28 cellular contexts compared by ENCODE assay signal in genomic region chr1:96522927-96523326, GRCh38.
A peak's percentile ranks its signal among the peaks of the same experiment; 100 is the strongest.
DNase-seq lines count a peak whose midpoint lies in the region; ATAC-seq and TF ChIP-seq lines count a peak whose summit lies in the region.
"Had no signal": no experiment of that assay in that cellular context is flagged by ENCODE, and none has a peak within 500 bp of the region (broad histone marks: within the 10 kb centered on the region; RNA-seq: fewer than 3 reads in every experiment).

No MANE protein-coding gene starts in this region.

- TF ChIP-seq POLR2A in Peyer's patch (IDR thresholded peaks at IDR 0.05), result no peak

- H3K9ac ChIP-seq in HUES6 (ENCODE audit: low read length), result no peak overlapping the region
- H3K9ac ChIP-seq in skeletal muscle satellite cell (ENCODE audit: low read depth, low read length), result no peak overlapping the region
- H3K9ac ChIP-seq: BLaER1 treated with 17β-estradiol and CSF1 and Interleukin-3, amounts not matched to agents 10 nM and 100 nM had no signal

- H3K27me3 ChIP-seq in HUES6 (ENCODE audit: control insufficient read depth, insufficient read depth, low read length) (no peaks in the 10 kb centered on the region), skeletal muscle satellite cell (ENCODE audit: control insufficient read depth, insufficient read depth, low read length) (no peaks in the 10 kb centered on the region), Peyer's patch (no peaks in the 10 kb centered on the region)
- H3K27me3 ChIP-seq: BLaER1 treated with 17β-estradiol and CSF1 and Interleukin-3, amounts not matched to agents 10 nM and 100 nM; breast epithelium; pancreas; right atrium auricular region; spleen had no signal

- H3K36me3 ChIP-seq in HUES6 (ENCODE audit: control insufficient read depth, insufficient read depth, low read length) (no peaks in the 10 kb centered on the region), skeletal muscle satellite cell (ENCODE audit: insufficient read depth, low read length) (no peaks in the 10 kb centered on the region), Peyer's patch (no peaks in the 10 kb centered on the region)
- H3K36me3 ChIP-seq: BLaER1 treated with 17β-estradiol and CSF1 and Interleukin-3, amounts not matched to agents 10 nM and 100 nM; breast epithelium; pancreas; right atrium auricular region; spleen had no signal

- peak overlapping the region; percentile 48; the same call in 1 of the 2 replicates for H3K27ac ChIP-seq in HUES6 (ENCODE audit: low read depth, low read length)
- no peak overlapping the region for H3K27ac ChIP-seq in Peyer's patch
- H3K27ac ChIP-seq: BLaER1 treated with 17β-estradiol and CSF1 and Interleukin-3, amounts not matched to agents 10 nM and 100 nM; pancreas; right atrium auricular region; spleen had no signal

- ATAC-seq in GM21360 (IDR thresholded peaks at IDR 0.05; ENCODE audit: unreplicated experiment), result peak; percentile 43
- ATAC-seq: activated CD4-positive, CD25-positive, alpha-beta regulatory T cell treated with anti-CD3 and anti-CD28 coated beads, Interleukin-2, amount 50 U/mL, for 24 hours; activated T-helper 17 cell treated with anti-CD3 and anti-CD28 coated beads, Interleukin-2, amount 50 U/mL, for 72 hours; mucosa of descending colon; pancreas; T-cell had no signal

- H3K4me3 ChIP-seq in HUES6 (ENCODE audit: low read depth, low read length) (peak overlapping the region; percentile 2; the same call in 1 of the 2 replicates), skeletal muscle satellite cell (ENCODE audit: low read length) (no peak overlapping the region), Peyer's patch (no peak overlapping the region)
- H3K4me3 ChIP-seq: BLaER1 treated with 17β-estradiol and CSF1 and Interleukin-3, amounts not matched to agents 10 nM and 100 nM; breast epithelium; lung; mucosa of descending colon; pancreas; right atrium auricular region; spleen had no signal

- H3K9me3 ChIP-seq in HUES6 (ENCODE audit: control insufficient read depth, insufficient read depth, low read depth, low read length), result peaks cover 8% of the 10 kb centered on the region
- H3K9me3 ChIP-seq in skeletal muscle satellite cell (replicated peaks; ENCODE audit: low read length), result no peaks in the 10 kb centered on the region
- H3K9me3 ChIP-seq in Peyer's patch, result no peaks in the 10 kb centered on the region
- H3K9me3 ChIP-seq: breast epithelium, Caco-2, mucosa of descending colon, pancreas had no signal

- peak; percentile 22 for DNase-seq in fibroblast of gingiva (ENCODE audit: low read depth)
- no peak for DNase-seq in COR-L47 (lab: John Stamatoyannopoulos, UW)
- no peak for DNase-seq in Peyer's patch
- no peak for DNase-seq in NCI-H2081 treated with DMSO at 0.1 percent for 48 hours (lab: John Stamatoyannopoulos, UW)
- DNase-seq: activated CD4-positive, alpha-beta T cell treated with anti-CD3 and anti-CD28 coated beads, Interleukin-2, amount 50 U/mL, for 48 hours; activated naive CD4-positive, alpha-beta T cell treated with anti-CD3 and anti-CD28 coated beads, Interleukin-2, amount 50 U/mL, for 16 hours; amniotic stem cell; Caco-2; DMS79 treated with DMSO at 0.1 percent for 48 hours; glutamatergic neuron; kidney; mucosa of descending colon; NCI-H1105; NCI-H187 treated with DMSO at 0.1 percent for 48 hours; NCI-H69; pancreas; spleen; T-cell; trophoblast cell had no signal

- peak overlapping the region; percentile 29 for H3K4me2 ChIP-seq in skeletal muscle satellite cell (ENCODE audit: low read length)

- H3K4me1 ChIP-seq in HUES6 (ENCODE audit: control insufficient read depth, insufficient read depth, low read length), result peaks cover 45% of the 10 kb centered on the region
- H3K4me1 ChIP-seq in skeletal muscle satellite cell (ENCODE audit: control insufficient read depth, insufficient read depth, low read length), result peaks cover 21% of the 10 kb centered on the region
- H3K4me1 ChIP-seq in Peyer's patch, result no peaks in the 10 kb centered on the region
- H3K4me1 ChIP-seq: breast epithelium, Caco-2, pancreas, right atrium auricular region, spleen had no signal

- TF ChIP-seq CTCF in Peyer's patch (IDR thresholded peaks at IDR 0.05), result no peak
